Comparison of ENCODE assay signal across 9 cellular contexts in genomic region chr10:98323221-98324164, GRCh38. TPM values are rescaled to one million over a fixed set of nuclear protein-coding genes. Genes with fewer than 3 reads are reported as not detected.
A peak's percentile ranks its signal among the peaks of the same experiment; 100 is the strongest.
DNase-seq lines count a peak whose midpoint lies in the region; ATAC-seq and TF ChIP-seq lines count a peak whose summit lies in the region.
"Had no signal": no experiment of that assay in that cellular context is flagged by ENCODE, and none has a peak within 500 bp of the region (broad histone marks: within the 10 kb centered on the region; RNA-seq: fewer than 3 reads in every experiment).

No MANE protein-coding gene starts in this region.

- H3K4me3 ChIP-seq in SJCRH30 (no peak overlapping the region), gastroesophageal sphincter (no peak overlapping the region), smooth muscle cell (no peak overlapping the region), OCI-LY7 (ENCODE audit: low read depth, low read length, poor library complexity, severe bottlenecking) (no peak overlapping the region)

- H3K9me2 ChIP-seq in OCI-LY7 (ENCODE audit: insufficient read depth, low read length) = no peaks in the 10 kb centered on the region

- CTCF ChIA-PET in OCI-LY7 (lab: Charles Lee; ENCODE audit: unreplicated experiment) = no interaction called here

- peaks cover 18% of the 10 kb centered on the region for H3F3A ChIP-seq in smooth muscle cell (ENCODE audit: low read depth)

- H3K4me1 ChIP-seq in SJCRH30 (peaks cover 3% of the 10 kb centered on the region; the same call in 1 of the 2 replicates), gastroesophageal sphincter (no peaks in the 10 kb centered on the region), smooth muscle cell (ENCODE audit: low read depth) (no peaks in the 10 kb centered on the region), OCI-LY7 (ENCODE audit: insufficient read depth, low read length, poor library complexity, severe bottlenecking) (no peaks in the 10 kb centered on the region)

- H3K4me2 ChIP-seq in smooth muscle cell (peak overlapping the region; percentile 67), OCI-LY7 (ENCODE audit: low read length) (no peak overlapping the region)

- no TSS peak for BruUV-seq in OCI-LY7 (replicated peaks; lab: Mats Ljungman, UMichigan)

- peak; percentile 32 to 73 for ATAC-seq in activated naive CD4-positive, alpha-beta T cell treated with anti-CD3 and anti-CD28 coated beads, Interleukin-2, amount 50 U/mL, for 72 hours
- peak; percentile 61 for ATAC-seq in gastroesophageal sphincter
- no peak for ATAC-seq in GM18498 (IDR thresholded peaks at IDR 0.05; ENCODE audit: unreplicated experiment)
- ATAC-seq in GM19035 (IDR thresholded peaks at IDR 0.05; ENCODE audit: unreplicated experiment) = no peak

- WGBS in gastroesophageal sphincter (ENCODE audit: low coverage in 1 of 2), 2 donors = 64 to 93% methylated on average over 2 to 3 of the region's 4 CpGs
- 55% methylated on average over 4 of the region's 4 CpGs for WGBS in smooth muscle cell (ENCODE audit: low lambda C conversion rate)

- DNase-seq in activated naive CD4-positive, alpha-beta T cell treated with anti-CD3 and anti-CD28 coated beads, Interleukin-2, amount 50 U/mL, for 72 hours (ENCODE audit: low spot score in 2 of 2) = no peak
- no peak for DNase-seq in activated naive CD4-positive, alpha-beta T cell treated with Interleukin-2 at 50 U/mL for 16 hours
- peak; percentile 24 to 29 for DNase-seq in SJCRH30
- DNase-seq in smooth muscle cell (lab: John Stamatoyannopoulos, UW; ENCODE audit: unreplicated experiment) = peak; percentile 56
- DNase-seq in OCI-LY7 (ENCODE audit: low spot score) = no peak

- no peaks in the 10 kb centered on the region for H3K36me3 Mint-ChIP-seq in activated naive CD4-positive, alpha-beta T cell treated with anti-CD3 and anti-CD28 coated beads, Interleukin-2, amount 50 U/mL, for 72 hours

- no peak overlapping the region for H2AFZ ChIP-seq in smooth muscle cell (ENCODE audit: low read depth)
- H2AFZ ChIP-seq in OCI-LY7 (ENCODE audit: low read length) = no peak overlapping the region

- TF ChIP-seq CTCF in gastroesophageal sphincter (IDR thresholded peaks at IDR 0.05) = no peak
- no peak for TF ChIP-seq CTCF in smooth muscle cell (IDR thresholded peaks at IDR 0.05; ENCODE audit: borderline replicate concordance, insufficient read depth, poor library complexity, severe bottlenecking)
- TF ChIP-seq CTCF in OCI-LY7 (conservative IDR thresholded peaks at IDR 0.05; ENCODE audit: low read length) = no peak

- no peak overlapping the region for H3K9ac ChIP-seq in smooth muscle cell (ENCODE audit: low read depth)

- TF ChIP-seq POLR2A in gastroesophageal sphincter (IDR thresholded peaks at IDR 0.05) = no peak

- no peak overlapping the region for H3K27ac Mint-ChIP-seq in activated naive CD4-positive, alpha-beta T cell treated with anti-CD3 and anti-CD28 coated beads, Interleukin-2, amount 50 U/mL, for 72 hours

- intact Hi-C loops in OCI-LY7 (cut with micrococcal nuclease; ENCODE audit: unreplicated experiment) = no loop called here

- no peaks in the 10 kb centered on the region for H3K9me3 Mint-ChIP-seq in activated naive CD4-positive, alpha-beta T cell treated with anti-CD3 and anti-CD28 coated beads, Interleukin-2, amount 50 U/mL, for 72 hours

- TF ChIP-seq EP300 in gastroesophageal sphincter (IDR thresholded peaks at IDR 0.05) = no peak

- H3K27me3 ChIP-seq in SJCRH30 = 0 out of 2 replicates have a peak, but pooled peaks cover 9% of the 10 kb centered on the region
- peaks cover 18% of the 10 kb centered on the region for H3K27me3 ChIP-seq in gastroesophageal sphincter
- no peaks in the 10 kb centered on the region for H3K27me3 ChIP-seq in smooth muscle cell (ENCODE audit: low read depth)

- H3K9me3 ChIP-seq in SJCRH30 (replicated peaks) (peaks cover 2% of the 10 kb centered on the region; the same call in 1 of the 2 replicates), gastroesophageal sphincter (peaks cover 0 to 6% (median 0%) of the 10 kb centered on the region in 3 donors), smooth muscle cell (replicated peaks; ENCODE audit: low read depth) (no peaks in the 10 kb centered on the region), OCI-LY7 (ENCODE audit: low read length) (no peaks in the 10 kb centered on the region)

- H4K20me1 ChIP-seq in smooth muscle cell (ENCODE audit: low read depth) = no peaks in the 10 kb centered on the region
- no peaks in the 10 kb centered on the region for H4K20me1 ChIP-seq in OCI-LY7 (ENCODE audit: insufficient read depth, low read length)

- H3K36me3 ChIP-seq in SJCRH30 (no peaks in the 10 kb centered on the region), gastroesophageal sphincter (no peaks in the 10 kb centered on the region), smooth muscle cell (ENCODE audit: low read depth) (no peaks in the 10 kb centered on the region), OCI-LY7 (ENCODE audit: insufficient read depth, low read length) (no peaks in the 10 kb centered on the region)

- H3K27ac ChIP-seq in SJCRH30 (no peak overlapping the region), gastroesophageal sphincter (no peak overlapping the region), smooth muscle cell (ENCODE audit: low read depth) (peak overlapping the region; percentile 25), OCI-LY7 (ENCODE audit: low read depth, low read length, poor library complexity, severe bottlenecking) (no peak overlapping the region)

- POLR2A ChIA-PET in OCI-LY7 (lab: Charles Lee) = interaction anchor here (1.2 kb wide), 1 partner anchor 15 kb away, joined by 4 read pairs; no protein-coding TSS in a partner anchor

- no peaks in the 10 kb centered on the region for H3K79me2 ChIP-seq in smooth muscle cell (ENCODE audit: low read depth)
- no peaks in the 10 kb centered on the region for H3K79me2 ChIP-seq in OCI-LY7 (ENCODE audit: insufficient read depth, low read depth, low read length)

RNA-seq across cellular contexts. Expression of gene LOXL4, which starts 55.5 kb away (rescaled TPM):
- not detected for total RNA-seq in activated naive CD4-positive, alpha-beta T cell treated with anti-CD3 and anti-CD28 coated beads, Interleukin-2, amount 50 U/mL, for 72 hours
- 8.1 and 8.7 TPM in 2 replicates for total RNA-seq in SJCRH30 (2014; rRNA removed; shearing (Covaris generic))
- total RNA-seq in gastroesophageal sphincter (10 to 100 TPM; 10.6 to 20.7 (median 16.3) TPM), smooth muscle cell (19.8 and 27.7 TPM in 2 replicates), OCI-LY7 (2022) (not detected in 2 replicates)
- polyA plus RNA-seq in smooth muscle cell = 36.2 and 60.2 TPM in 2 replicates
- not detected in 2 replicates for total RNA-seq in OCI-LY7 (2014; rRNA removed; shearing (Covaris generic))
- total RNA-seq: T-helper 1 cell treated with Interleukin-12 subunit alpha and Interleukin-12 subunit beta and Interleukin-4 antibody, amounts not matched to agents 30 ng/mL and 1 ng/mL, for 36 hours had no signal

Comparison
In these comparisons a context has a peak if more than half of its experiments do, and no peak if none do; other contexts are left out.
1. ATAC-seq: peak in activated naive CD4-positive, alpha-beta T cell treated with anti-CD3 and anti-CD28 coated beads, Interleukin-2, amount 50 U/mL, for 72 hours (2 of 2) and gastroesophageal sphincter (single experiment); none in GM18498 (single experiment) and GM19035 (single experiment).
2. DNase-seq: peak in SJCRH30 (2 of 2) and smooth muscle cell (single experiment); none in activated naive CD4-positive, alpha-beta T cell treated with anti-CD3 and anti-CD28 coated beads, Interleukin-2, amount 50 U/mL, for 72 hours (0 of 2), activated naive CD4-positive, alpha-beta T cell treated with Interleukin-2 at 50 U/mL for 16 hours (single experiment) and OCI-LY7 (single experiment).